8 cellular contexts compared by ENCODE assay signal in genomic region chr14:60561845-60562746, GRCh38. TPM values are rescaled to one million over a fixed set of nuclear protein-coding genes. Genes with fewer than 3 reads are reported as not detected.
A peak's percentile ranks its signal among the peaks of the same experiment; 100 is the strongest.
DNase-seq lines count a peak whose midpoint lies in the region; ATAC-seq and TF ChIP-seq lines count a peak whose summit lies in the region.

No MANE protein-coding gene starts in this region.

- H3K9me3 ChIP-seq in prostate gland: no peaks in the 10 kb centered on the region

- no peaks in the 10 kb centered on the region for H3K27me3 ChIP-seq in prostate gland (replicated peaks; ENCODE audit: insufficient read depth)

- H3K9me3 Mint-ChIP-seq in WTC11: no peaks in the 10 kb centered on the region

- CTCF ChIA-PET in WTC11 (lab: Charles Lee): interaction anchor here (0.6 to 2.3 kb wide), 26 partner anchors 16 to 597 kb away, joined by 3 to 35 read pairs (median 3); partner anchors contain the start of genes SIX1 and SIX6

- intact Hi-C loops in prostate gland (cut with DNase I): no loop called here

- H3K27ac ChIP-seq in prostate gland: no peak overlapping the region

- no peaks in the 10 kb centered on the region for H3K36me3 ChIP-seq in prostate gland

- no peaks in the 10 kb centered on the region for H3K27me3 Mint-ChIP-seq in WTC11 (ENCODE audit: low read depth)

- no peaks in the 10 kb centered on the region for H3K4me1 ChIP-seq in prostate gland (replicated peaks)

- WGBS in prostate gland: 37% methylated on average over 7 of the region's 7 CpGs

- H3K27ac Mint-ChIP-seq in WTC11: no peak overlapping the region

- DNase-seq in AG09319 (ENCODE audit: extremely low read depth, low read depth): no peak
- DNase-seq in GM13976 (ENCODE audit: low spot score): peak; percentile 42
- peak; percentile 97 for DNase-seq in NCI-H2107 treated with DMSO at 0.1 percent for 48 hours (lab: John Stamatoyannopoulos, UW; ENCODE audit: unreplicated experiment)
- peak; percentile 68 for DNase-seq in WTC11 (ENCODE audit: low spot score)
- peak; percentile 60 for DNase-seq in glomerular visceral epithelial cell (ENCODE audit: extremely low spot score)
- peak; percentile 14 for DNase-seq in prostate gland (ENCODE audit: low spot score)
- DNase-seq in stimulated activated naive CD4-positive, alpha-beta T cell treated with Interleukin-2 at 50 U/mL for 16 hours (lab: John Stamatoyannopoulos, UW): no peak

- POLR2A ChIA-PET in WTC11 (lab: Charles Lee): no interaction called here

- H3K4me3 Mint-ChIP-seq in WTC11: no peak overlapping the region

- H3K36me3 Mint-ChIP-seq in WTC11: no peaks in the 10 kb centered on the region

- no peak overlapping the region for H3K4me3 ChIP-seq in prostate gland

- in situ Hi-C loops in GM13976 (cut with MboI; ENCODE audit: low sequenced_read_pairs, unreplicated experiment): loop anchor here (5.0 to 25.0 kb wide), 2 partner anchors 375 to 500 kb away; no protein-coding TSS in a partner anchor

- H3K4me1 Mint-ChIP-seq in WTC11: peaks cover 11% of the 10 kb centered on the region

- peak; percentile 77 for TF ChIP-seq CTCF in AG09319 (IDR thresholded peaks at IDR 0.05; ENCODE audit: low read depth, low read length)
- TF ChIP-seq CTCF in GM13976 (IDR thresholded peaks at IDR 0.05; ENCODE audit: borderline replicate concordance, control extremely low read depth, extremely low read depth, insufficient read depth, missing control alignments): peak; percentile 74
- TF ChIP-seq CTCF in WTC11 (IDR thresholded peaks at IDR 0.05): peak; percentile 58; the same call in 1 of the 2 replicates
- peak in 3 of 4 experiments; percentile 29 to 53 (median 45) for TF ChIP-seq CTCF in prostate gland (IDR thresholded peaks at IDR 0.05)

- no peak for TF ChIP-seq POLR2A in prostate gland (IDR thresholded peaks at IDR 0.05)

- peak; percentile 56 for ATAC-seq in HG02981 (IDR thresholded peaks at IDR 0.05; ENCODE audit: unreplicated experiment)
- peak; percentile 98 for ATAC-seq in WTC11

TF ChIP-seq in WTC11, 78 proteins besides CTCF, POLR2A, EP300 and RAD21:
- no peak for TF ChIP-seq ZNF281 (CRISPR knock-in tag; IDR thresholded peaks at IDR 0.05)
- TF ChIP-seq SP1 (CRISPR knock-in tag; conservative IDR thresholded peaks at IDR 0.05): no peak
- no peak for TF ChIP-seq SOX15 (CRISPR knock-in tag; IDR thresholded peaks at IDR 0.05)
- no peak for TF ChIP-seq PRRX2 (CRISPR knock-in tag; IDR thresholded peaks at IDR 0.05)
- TF ChIP-seq E2F4 (CRISPR knock-in tag; IDR thresholded peaks at IDR 0.05; ENCODE audit: borderline replicate concordance, low read depth): no peak
- TF ChIP-seq E2F1 (CRISPR knock-in tag; IDR thresholded peaks at IDR 0.05): no peak
- no peak for TF ChIP-seq GRHL2 (CRISPR knock-in tag; IDR thresholded peaks at IDR 0.05; ENCODE audit: insufficient replicate concordance, severe bottlenecking)
- TF ChIP-seq NFE2L1 (CRISPR knock-in tag; IDR thresholded peaks at IDR 0.05): no peak
- TF ChIP-seq NR3C1 (CRISPR knock-in tag; conservative IDR thresholded peaks at IDR 0.05; ENCODE audit: low read depth): no peak
- no peak for TF ChIP-seq RELA (CRISPR knock-in tag; IDR thresholded peaks at IDR 0.05; ENCODE audit: borderline replicate concordance)
- TF ChIP-seq STAT6 (CRISPR knock-in tag; conservative IDR thresholded peaks at IDR 0.05; ENCODE audit: low read depth): no peak

RNA-seq across cellular contexts. Expression of gene SIX6, which starts 53.1 kb away (rescaled TPM):
- total RNA-seq in WTC11 (2021): 0.07 TPM in 1 of 3 replicates, not detected in the others
- total RNA-seq in prostate gland: under 1 TPM; 0.05 to 0.28 TPM

Comparison
In these comparisons a context has a peak if more than half of its experiments do, and no peak if none do; other contexts are left out.
1. DNase-seq: peak in GM13976 (single experiment), NCI-H2107 treated with DMSO at 0.1 percent for 48 hours (single experiment), WTC11 (single experiment), glomerular visceral epithelial cell (single experiment) and prostate gland (single experiment); none in AG09319 (single experiment) and stimulated activated naive CD4-positive, alpha-beta T cell treated with Interleukin-2 at 50 U/mL for 16 hours (single experiment).
2. Peak in every context shown above with its lines, with median percentiles within 50 percentile points of each other: CTCF ChIP-seq.